11 cellular contexts compared by ENCODE assay signal in genomic region chrX:47216393-47216925, GRCh38. TPM values are rescaled to one million over a fixed set of nuclear protein-coding genes. Genes with fewer than 3 reads are reported as not detected.
DNase-seq lines count a peak whose midpoint lies in the region; ATAC-seq and TF ChIP-seq lines count a peak whose summit lies in the region.
"Had no signal": no experiment of that assay in that cellular context is flagged by ENCODE, and none has a peak within 500 bp of the region (broad histone marks: within the 10 kb centered on the region; RNA-seq: fewer than 3 reads in every experiment).

No MANE protein-coding gene starts in this region.

- H3K79me2 ChIP-seq in PC-9 (ENCODE audit: low read depth) (peaks cover 26% of the 10 kb centered on the region), parathyroid adenoma (peaks cover 10% of the 10 kb centered on the region)

- H3K4me3 ChIP-seq in Caco-2 (ENCODE audit: low read depth, low read length): no peak overlapping the region
- no peak overlapping the region; the same call in 1 of the 2 replicates for H3K4me3 ChIP-seq in PC-9
- H3K4me3 ChIP-seq in endodermal cell (ENCODE audit: low read length): no peak overlapping the region
- H3K4me3 ChIP-seq in parathyroid adenoma (ENCODE audit: low read depth, low read length): no peak overlapping the region

- H3K9ac ChIP-seq in endodermal cell (ENCODE audit: extremely low read depth, low read length, poor library complexity, severe bottlenecking) (no peak overlapping the region), parathyroid adenoma (no peak overlapping the region)

- H2AFZ ChIP-seq in PC-9 (no peak overlapping the region), parathyroid adenoma (no peak overlapping the region)

- TF ChIP-seq CTCF in Caco-2 (IDR thresholded peaks at IDR 0.05; ENCODE audit: insufficient read depth in 1 of 2, low read depth in 1 of 2, low read length in 1 of 2, severe bottlenecking in 1 of 2, unreplicated experiment in 1 of 2) (no peak), PC-9 (conservative IDR thresholded peaks at IDR 0.05) (no peak), endodermal cell (conservative IDR thresholded peaks at IDR 0.05) (no peak), parathyroid adenoma (IDR thresholded peaks at IDR 0.05) (no peak)

- H3K4me1 ChIP-seq in Caco-2 (no peaks in the 10 kb centered on the region), PC-9 (replicated peaks; ENCODE audit: insufficient read depth) (peaks cover 11% of the 10 kb centered on the region), endodermal cell (ENCODE audit: control insufficient read depth, insufficient read depth, low read length) (no peaks in the 10 kb centered on the region), parathyroid adenoma (peaks cover 9% of the 10 kb centered on the region)

- H3K4me3 Mint-ChIP-seq in Caco-2 (ENCODE audit: unreplicated experiment) (peak overlapping the region; percentile 84), endodermal cell (no peak overlapping the region)

- H3K27me3 Mint-ChIP-seq in Caco-2 (ENCODE audit: insufficient read depth, unreplicated experiment) (no peaks in the 10 kb centered on the region), endodermal cell (ENCODE audit: insufficient read depth) (no peaks in the 10 kb centered on the region)

- H3K27ac ChIP-seq in PC-9 (peak overlapping the region; percentile 90), endodermal cell (ENCODE audit: low read depth, low read length) (peak overlapping the region; percentile 82), parathyroid adenoma (peak overlapping the region; percentile 99)

- no peaks in the 10 kb centered on the region for H3K27me3 ChIP-seq in Caco-2 (replicated peaks; ENCODE audit: control insufficient read depth, insufficient read depth, low read length)
- no peaks in the 10 kb centered on the region for H3K27me3 ChIP-seq in PC-9 (ENCODE audit: insufficient read depth, low read depth)
- H3K27me3 ChIP-seq in endodermal cell (ENCODE audit: control insufficient read depth, insufficient read depth, low read length, poor library complexity, severe bottlenecking): no peaks in the 10 kb centered on the region
- no peaks in the 10 kb centered on the region for H3K27me3 ChIP-seq in parathyroid adenoma (ENCODE audit: control insufficient read depth, insufficient read depth, low read length)

- no peak for DNase-seq in Caco-2
- no peak for DNase-seq in PC-9
- no peak for DNase-seq in endodermal cell
- no peak for DNase-seq in glomerular visceral epithelial cell (ENCODE audit: extremely low spot score)
- DNase-seq in NK-92 treated with Interleukin-12 subunit alpha and Interleukin-12 subunit beta, amount 100 ng/mL, for 24 hours (lab: John Stamatoyannopoulos, UW): no peak
- DNase-seq in cerebellar nuclear complex (lab: John Stamatoyannopoulos, UW): no peak
- DNase-seq: activated CD8-positive, alpha-beta memory T cell treated with anti-CD3 and anti-CD28 coated beads, Interleukin-2, amount 50 U/mL, for 4 hours; hippocampal formation; NCI-H2029 treated with DMSO at 0.1 percent for 48 hours had no signal

- H3K36me3 Mint-ChIP-seq in Caco-2 (ENCODE audit: insufficient read depth, unreplicated experiment) (peaks cover 77% of the 10 kb centered on the region), endodermal cell (ENCODE audit: low read depth) (peaks cover 56% of the 10 kb centered on the region)

- POLR2A ChIA-PET in Caco-2 (lab: Charles Lee) (interaction anchor here (3.0 kb wide), 1 partner anchor 17 kb away, joined by 35 read pairs; the partner anchor contains the start of gene USP11), PC-9 (lab: Charles Lee; ENCODE audit: unreplicated experiment) (no interaction called here)

- H3K9me3 ChIP-seq in Caco-2: no peaks in the 10 kb centered on the region
- no peaks in the 10 kb centered on the region for H3K9me3 ChIP-seq in PC-9 (ENCODE audit: insufficient read depth, low read depth)
- H3K9me3 ChIP-seq in endodermal cell (ENCODE audit: control insufficient read depth, low read length): no peaks in the 10 kb centered on the region
- H3K9me3 ChIP-seq in parathyroid adenoma (ENCODE audit: control insufficient read depth, low read length): no peaks in the 10 kb centered on the region

- H3K36me3 ChIP-seq in Caco-2 (ENCODE audit: control insufficient read depth, insufficient read depth, low read length) (peaks cover 3% of the 10 kb centered on the region), PC-9 (ENCODE audit: low read depth) (no peaks in the 10 kb centered on the region), endodermal cell (ENCODE audit: control insufficient read depth, insufficient read depth, low read length) (peaks cover 38% of the 10 kb centered on the region), parathyroid adenoma (ENCODE audit: control insufficient read depth, insufficient read depth, low read length) (no peaks in the 10 kb centered on the region)

- peaks cover 9% of the 10 kb centered on the region for H3F3A ChIP-seq in PC-9 (ENCODE audit: insufficient read depth, low read depth)

- intact Hi-C loops in Caco-2 (cut with micrococcal nuclease; ENCODE audit: unreplicated experiment) (loop anchor here (5.0 to 10.0 kb wide), 2 partner anchors 166 to 438 kb away; partner anchors contain the start of genes ELK1 and UXT), PC-9 (cut with micrococcal nuclease; ENCODE audit: unreplicated experiment) (loop anchor here (5.0 kb wide), 3 partner anchors 81 to 146 kb away; no protein-coding TSS in a partner anchor)

- H3K4me2 ChIP-seq in PC-9 (peak overlapping the region; percentile 74), parathyroid adenoma (ENCODE audit: low read length) (no peak overlapping the region)

- BruUV-seq in Caco-2 (replicated peaks; lab: Mats Ljungman, UMichigan) (no TSS peak), PC-9 (replicated peaks; lab: Mats Ljungman, UMichigan) (no TSS peak)

- H3K9me3 Mint-ChIP-seq in Caco-2 (ENCODE audit: unreplicated experiment): no peaks in the 10 kb centered on the region
- H3K9me3 Mint-ChIP-seq in endodermal cell: no peaks in the 10 kb centered on the region

- peaks cover 38% of the 10 kb centered on the region for H3K4me1 Mint-ChIP-seq in Caco-2 (ENCODE audit: low read depth, unreplicated experiment)
- peaks cover 36% of the 10 kb centered on the region for H3K4me1 Mint-ChIP-seq in endodermal cell

- WGBS in endodermal cell (ENCODE audit: insufficient coverage in 1 of 2, insufficient read length in 1 of 2), 2 experiments: 85 to 93% methylated on average over 3 to 8 of the region's 8 CpGs

- H3K9me2 ChIP-seq in PC-9 (ENCODE audit: insufficient read depth): no peaks in the 10 kb centered on the region

- H3K27ac Mint-ChIP-seq in Caco-2 (ENCODE audit: unreplicated experiment) (peak overlapping the region; percentile 91), endodermal cell (peak overlapping the region; percentile 99)

- CTCF ChIA-PET in Caco-2 (lab: Charles Lee): no interaction called here
- CTCF ChIA-PET in PC-9 (lab: Charles Lee): no interaction called here

- ATAC-seq in GM21515 (IDR thresholded peaks at IDR 0.05; ENCODE audit: unreplicated experiment): no peak

- peaks cover 4% of the 10 kb centered on the region for H4K20me1 ChIP-seq in PC-9 (ENCODE audit: insufficient read depth)

RNA-seq across cellular contexts. Expression of gene CDK16, which starts 2.0 kb away (rescaled TPM):
- 117 and 129 TPM in 2 replicates for total RNA-seq in Caco-2 (2022)
- total RNA-seq in PC-9 (2021): 67.7 and 82.1 TPM in 2 replicates
- total RNA-seq in endodermal cell: 100 to 1,000 TPM; 167 to 245 TPM
- polyA plus RNA-seq in endodermal cell (2013, experiment 1 of 2): 166 TPM
- polyA plus RNA-seq in endodermal cell (2013, experiment 2 of 2): 145 TPM

RNA-seq across cellular contexts. Expression of gene USP11, which starts 16.4 kb away (rescaled TPM):
- total RNA-seq in Caco-2 (2022) (57.5 and 61.2 TPM in 2 replicates), PC-9 (2021) (25.3 and 30.9 TPM in 2 replicates), endodermal cell (100 to 1,000 TPM; 113 to 214 TPM)
- 126 TPM for polyA plus RNA-seq in endodermal cell (2013, experiment 1 of 2)
- polyA plus RNA-seq in endodermal cell (2013, experiment 2 of 2): 106 TPM

RNA-seq across cellular contexts. Expression of gene UBA1, which starts 22.8 kb away (rescaled TPM):
- 156 and 157 TPM in 2 replicates for total RNA-seq in Caco-2 (2022)
- total RNA-seq in PC-9 (2021): 121 and 126 TPM in 2 replicates
- total RNA-seq in endodermal cell: 100 to 1,000 TPM; 233 to 448 TPM
- 280 TPM for polyA plus RNA-seq in endodermal cell (2013, experiment 1 of 2)
- 253 TPM for polyA plus RNA-seq in endodermal cell (2013, experiment 2 of 2)
